In genomic region chr5:128534729-128535128, GRCh38 we compare ENCODE assay signal across 15 cellular contexts. TPM values are rescaled to one million over a fixed set of nuclear protein-coding genes. Genes with fewer than 3 reads are reported as not detected.
A peak's percentile ranks its signal among the peaks of the same experiment; 100 is the strongest.
DNase-seq lines count a peak whose midpoint lies in the region; TF ChIP-seq lines count a peak whose summit lies in the region.
"Had no signal": no experiment of that assay in that cellular context is flagged by ENCODE, and none has a peak within 500 bp of the region (broad histone marks: within the 10 kb centered on the region; RNA-seq: fewer than 3 reads in every experiment).

No MANE protein-coding gene starts in this region.

- TF ChIP-seq CTCF in neural crest cell (conservative IDR thresholded peaks at IDR 0.05), result peak; percentile 39

- DNase-seq in H4 (ENCODE audit: low spot score) (peak; percentile 90), NCI-H510A treated with DMSO at 0.1 percent for 48 hours (lab: John Stamatoyannopoulos, UW) (peak; percentile 17), dedifferentiated amniotic fluid mesenchymal stem cell (ENCODE audit: extremely low spot score) (peak; percentile 60), neural crest cell (ENCODE audit: low read depth, low spot score) (no peak), amygdala (lab: John Stamatoyannopoulos, UW) (no peak), G401 (ENCODE audit: low spot score) (no peak), activated gamma-delta T cell (lab: John Stamatoyannopoulos, UW) (no peak)
- no peak for DNase-seq in central memory CD4-positive, alpha-beta T cell
- DNase-seq: activated CD4-positive, alpha-beta T cell treated with anti-CD3 and anti-CD28 coated beads for 4 hours; activated T-cell treated with anti-CD3 and anti-CD28 coated beads, Interleukin-2, amount 50 U/mL, for 4 hours; body of pancreas; NCI-H2081; OCI-M1; right lobe of liver had no signal

- peak overlapping the region; percentile 69 for H3K4me3 Mint-ChIP-seq in neural crest cell
- H3K4me3 Mint-ChIP-seq: activated T-cell treated with anti-CD3 and anti-CD28 coated beads, Interleukin-2, amount 50 U/mL, for 4 hours; T-helper 1 cell treated with Interleukin-12 subunit alpha and Interleukin-12 subunit beta and Interleukin-4 antibody, amounts not matched to agents 30 μg/mL and 1 μg/mL, for 36 hours had no signal

- H3K4me1 Mint-ChIP-seq in neural crest cell, result peaks cover 25% of the 10 kb centered on the region

- H3K9me3 Mint-ChIP-seq in neural crest cell, result peaks cover 3% of the 10 kb centered on the region
- H3K9me3 Mint-ChIP-seq: activated T-cell treated with anti-CD3 and anti-CD28 coated beads, Interleukin-2, amount 50 U/mL, for 4 hours; T-helper 1 cell treated with Interleukin-12 subunit alpha and Interleukin-12 subunit beta and Interleukin-4 antibody, amounts not matched to agents 30 μg/mL and 1 μg/mL, for 36 hours had no signal

- peaks cover 8% of the 10 kb centered on the region for H3K27me3 Mint-ChIP-seq in neural crest cell (ENCODE audit: low read depth)

- H3K27ac Mint-ChIP-seq in neural crest cell (ENCODE audit: unreplicated experiment), result no peak overlapping the region
- H3K27ac Mint-ChIP-seq: T-helper 1 cell treated with Interleukin-12 subunit alpha and Interleukin-12 subunit beta and Interleukin-4 antibody, amounts not matched to agents 30 μg/mL and 1 μg/mL, for 36 hours had no signal

- peaks cover 4% of the 10 kb centered on the region for H3K36me3 Mint-ChIP-seq in neural crest cell (ENCODE audit: low read depth)

- in situ Hi-C loops in G401 (cut with HindIII; ENCODE audit: low sequenced_read_pairs), result no loop called here

RNA-seq across cellular contexts. Expression of gene FBN2, which starts 3.3 kb away (rescaled TPM):
- total RNA-seq in H4 (2014; rRNA removed; shearing (Covaris generic)), result 7.6 and 8.8 TPM in 2 replicates
- 58.3 and 59.7 TPM in 2 replicates for total RNA-seq in neural crest cell
- total RNA-seq in G401 (2014; rRNA removed; shearing (Covaris generic)), result 4.4 and 4.7 TPM in 2 replicates

Comparison
In these comparisons a context has a peak if more than half of its experiments do, and no peak if none do; other contexts are left out.
1. DNase-seq: peak in H4 (single experiment), NCI-H510A treated with DMSO at 0.1 percent for 48 hours (single experiment) and dedifferentiated amniotic fluid mesenchymal stem cell (single experiment); none in neural crest cell (single experiment), amygdala (0 of 56), G401 (single experiment), activated gamma-delta T cell (single experiment) and central memory CD4-positive, alpha-beta T cell (single experiment).